In the genomic region with DNA sequence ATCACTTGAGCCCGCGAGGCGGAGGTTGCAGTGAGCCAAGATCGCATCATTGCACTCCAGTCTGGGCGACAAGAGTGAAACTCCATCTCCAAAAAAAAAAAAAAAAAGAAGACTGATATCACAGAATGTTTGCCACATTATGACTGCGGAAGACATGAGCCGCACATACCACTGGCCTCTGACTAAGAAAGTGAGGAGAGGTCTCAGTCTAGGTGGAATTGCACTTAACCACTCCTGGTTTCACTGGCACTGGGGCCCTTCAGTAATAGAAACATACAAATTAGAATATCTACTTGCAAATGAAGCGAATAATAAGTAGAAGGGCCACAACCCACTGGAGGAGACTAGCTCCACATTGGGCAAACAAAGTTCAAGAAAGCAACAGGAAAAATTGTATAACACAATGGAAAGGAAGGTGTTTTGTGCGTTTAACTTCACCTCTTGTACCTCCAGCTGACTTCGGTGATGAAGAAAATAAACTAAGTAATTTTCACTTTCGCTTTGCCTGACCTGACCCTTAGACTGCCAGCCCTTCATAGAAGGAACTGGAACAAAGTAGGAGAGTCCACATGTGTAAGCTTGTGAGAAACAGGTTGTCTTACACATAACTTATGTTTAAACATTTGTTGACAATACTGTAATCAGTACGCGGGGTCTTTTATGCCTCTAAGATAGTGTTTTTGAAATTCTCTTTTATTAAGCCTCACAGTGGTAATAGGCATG, we compare ENCODE assay signal across 17 cellular contexts.
"Had no signal": no experiment of that assay in that cellular context is flagged by ENCODE, and none has a peak within 500 bp of the region (broad histone marks: within the 10 kb centered on the region; RNA-seq: fewer than 3 reads in every experiment).

No MANE protein-coding gene starts in this region.

- H3K4me1 ChIP-seq: colonic mucosa, heart left ventricle, transverse colon had no signal

- H3K27ac Mint-ChIP-seq: T-helper 1 cell treated with Interleukin-12 subunit alpha and Interleukin-12 subunit beta and Interleukin-4 antibody, amounts not matched to agents 30 μg/mL and 1 μg/mL, for 36 hours had no signal

- H3K4me3 Mint-ChIP-seq: T-helper 1 cell treated with Interleukin-12 subunit alpha and Interleukin-12 subunit beta and Interleukin-4 antibody, amounts not matched to agents 30 μg/mL and 1 μg/mL, for 36 hours had no signal

- ATAC-seq: heart left ventricle; left colon; naive thymus-derived CD8-positive, alpha-beta T cell; SK-N-SH treated with all-trans-retinoic acid at 6 μM for 48 hours had no signal

- H3K36me3 ChIP-seq: colonic mucosa, heart left ventricle, neutrophil, transverse colon had no signal

- H3K4me3 ChIP-seq: colonic mucosa, heart left ventricle, transverse colon had no signal

- DNase-seq: activated CD4-positive, CD25-positive, alpha-beta regulatory T cell; activated gamma-delta T cell treated with Interleukin-2 at 50 U/mL for 16 hours; activated T-cell treated with anti-CD3 and anti-CD28 coated beads for 4 hours; colonic mucosa; effector CD4-positive, alpha-beta T cell; foreskin melanocyte; heart left ventricle; left colon; mammary epithelial cell; naive thymus-derived CD8-positive, alpha-beta T cell; retina; stimulated activated naive CD4-positive, alpha-beta T cell; substantia nigra; transverse colon had no signal

- H3K9me3 ChIP-seq: colonic mucosa, neutrophil had no signal

- H3K27ac ChIP-seq: colonic mucosa, heart left ventricle, neutrophil, transverse colon had no signal

- H3K27me3 ChIP-seq: colonic mucosa, heart left ventricle, neutrophil, transverse colon had no signal
